In genomic region chr3:64023187-64023860, GRCh38 we compare ENCODE assay signal across 8 cellular contexts. TPM values are rescaled to one million over a fixed set of nuclear protein-coding genes. Genes with fewer than 3 reads are reported as not detected.
DNase-seq lines count a peak whose midpoint lies in the region; ATAC-seq and TF ChIP-seq lines count a peak whose summit lies in the region.

PSMD6 (minus strand) TSS chr3:64023494; CDS start chr3:64023419, 75 bp downstream.

- DNase-seq in GM19238 (ENCODE audit: insufficient read length, low spot score) (peak; percentile 74), NCI-H774 (lab: John Stamatoyannopoulos, UW) (peak; percentile 51), dorsolateral prefrontal cortex (peak; percentile 72 to 91 (median 84)), right lobe of liver (peak; percentile 90 to 93 (median 91))
- DNase-seq in activated CD4-positive, alpha-beta T cell treated with anti-CD3 and anti-CD28 coated beads, Interleukin-2, amount 50 U/mL, for 48 hours, result peak; percentile 94
- peak; percentile 87 to 91 for DNase-seq in stimulated activated CD4-positive, alpha-beta T cell treated with anti-CD3 and anti-CD28 coated beads, Interleukin-4, amount 100 ng/mL, for 48 hours (ENCODE audit: low read depth in 2 of 2)

- peaks cover 2 to 46% (median 30%) of the 10 kb centered on the region in 11 experiments; a peak in 18 of 22 replicates for H4K20me1 ChIP-seq in BLaER1 treated with 17β-estradiol and CSF1 and Interleukin-3, amounts not matched to agents 10 nM and 100 nM

- no peaks in the 10 kb centered on the region for H3K27me3 ChIP-seq in BLaER1 treated with 17β-estradiol and CSF1 and Interleukin-3, amounts not matched to agents 10 nM and 100 nM
- H3K27me3 ChIP-seq in dorsolateral prefrontal cortex (no peaks in the 10 kb centered on the region), right lobe of liver (no peaks in the 10 kb centered on the region)

- TF ChIP-seq POLR2A in right lobe of liver (IDR thresholded peaks at IDR 0.05), result peak; percentile 24

- H3K9ac ChIP-seq in BLaER1 treated with 17β-estradiol and CSF1 and Interleukin-3, amounts not matched to agents 10 nM and 100 nM, result peak within 1 kb of the TSS; percentile 94 to 99 (median 97)

- peaks cover 18 to 25% (median 23%) of the 10 kb centered on the region in 10 experiments for H3K4me1 ChIP-seq in BLaER1 treated with 17β-estradiol and CSF1 and Interleukin-3, amounts not matched to agents 10 nM and 100 nM
- peaks cover 0 to 14% (median 5%) of the 10 kb centered on the region in 4 donors for H3K4me1 ChIP-seq in right lobe of liver

- H3K4me2 ChIP-seq in BLaER1 treated with 17β-estradiol and CSF1 and Interleukin-3, amounts not matched to agents 10 nM and 100 nM, result peak within 1 kb of the TSS; percentile 91 to 97 (median 94)

- no peaks in the 10 kb centered on the region for H3K9me3 ChIP-seq in BLaER1 treated with 17β-estradiol and CSF1 and Interleukin-3, amounts not matched to agents 10 nM and 100 nM (replicated peaks in 1 of 11)
- H3K9me3 ChIP-seq in right lobe of liver, result no peaks in the 10 kb centered on the region

- H3K27ac ChIP-seq in BLaER1 treated with 17β-estradiol and CSF1 and Interleukin-3, amounts not matched to agents 10 nM and 100 nM, result peak within 1 kb of the TSS; percentile 88 to 98 (median 93)
- H3K27ac ChIP-seq in dorsolateral prefrontal cortex, result peak within 1 kb of the TSS in 56 of 59 donors; percentile 33 to 95 (median 80)
- peak within 1 kb of the TSS; percentile 65 to 78 (median 74) for H3K27ac ChIP-seq in right lobe of liver

- peaks cover 32 to 37% (median 35%) of the 10 kb centered on the region in 11 experiments for H3K36me3 ChIP-seq in BLaER1 treated with 17β-estradiol and CSF1 and Interleukin-3, amounts not matched to agents 10 nM and 100 nM
- peaks cover 6 to 34% (median 12%) of the 10 kb centered on the region in 4 donors for H3K36me3 ChIP-seq in right lobe of liver

- peak in 55 of 56 donors; percentile 98 to 100 (median 100) for TF ChIP-seq CTCF in dorsolateral prefrontal cortex (IDR thresholded peaks at IDR 0.05 in 54 of 56, conservative IDR thresholded peaks at IDR 0.05 in 2 of 56; ENCODE audit: low read depth in 1 of 56, partially characterized antibody in 56 of 56)
- peak; percentile 99 to 100 (median 100) for TF ChIP-seq CTCF in right lobe of liver (IDR thresholded peaks at IDR 0.05)

- H3K4me3 ChIP-seq in BLaER1 treated with 17β-estradiol and CSF1 and Interleukin-3, amounts not matched to agents 10 nM and 100 nM, result peak within 1 kb of the TSS; percentile 80 to 97 (median 92)
- H3K4me3 ChIP-seq in dorsolateral prefrontal cortex (peak within 1 kb of the TSS; percentile 75 to 99 (median 94)), right lobe of liver (peak within 1 kb of the TSS; percentile 76 to 99 (median 88))

- ATAC-seq in HG03442 (IDR thresholded peaks at IDR 0.05; ENCODE audit: unreplicated experiment) (peak; percentile 97), right lobe of liver (peak; percentile 100)

- 5% methylated on average over 17 of the region's 59 CpGs for WGBS in right lobe of liver (ENCODE audit: insufficient coverage, low coverage, low lambda C conversion rate, missing lambda C conversion rate)

- intact Hi-C loops in dorsolateral prefrontal cortex (cut with DNase I), result loop anchor here (5.0 to 10.0 kb wide), 2 partner anchors 201 to 439 kb away; partner anchors contain the start of gene PRICKLE2 (in 1 of the 2)
- intact Hi-C loops in right lobe of liver (cut with DNase I), result no loop called here

RNA-seq across cellular contexts. Expression of gene PSMD6, which starts in this region (rescaled TPM):
- total RNA-seq in dorsolateral prefrontal cortex, result 10 to 100 TPM; 44.2 to 84.4 (median 65.1) TPM
- 10 to 100 TPM; 33.1 to 41.9 (median 35.9) TPM for total RNA-seq in right lobe of liver

Comparison
In these comparisons a context has a peak if more than half of its experiments do, and no peak if none do; other contexts are left out.
1. Peak in every context shown above with its lines: DNase-seq, ATAC-seq, H3K4me3 ChIP-seq and H3K27ac ChIP-seq.
2. intact Hi-C loops: an anchor here in dorsolateral prefrontal cortex (5.0 to 10.0 kb wide); none called in right lobe of liver.